ENCODE assay signal across 12 cellular contexts in the genomic region with DNA sequence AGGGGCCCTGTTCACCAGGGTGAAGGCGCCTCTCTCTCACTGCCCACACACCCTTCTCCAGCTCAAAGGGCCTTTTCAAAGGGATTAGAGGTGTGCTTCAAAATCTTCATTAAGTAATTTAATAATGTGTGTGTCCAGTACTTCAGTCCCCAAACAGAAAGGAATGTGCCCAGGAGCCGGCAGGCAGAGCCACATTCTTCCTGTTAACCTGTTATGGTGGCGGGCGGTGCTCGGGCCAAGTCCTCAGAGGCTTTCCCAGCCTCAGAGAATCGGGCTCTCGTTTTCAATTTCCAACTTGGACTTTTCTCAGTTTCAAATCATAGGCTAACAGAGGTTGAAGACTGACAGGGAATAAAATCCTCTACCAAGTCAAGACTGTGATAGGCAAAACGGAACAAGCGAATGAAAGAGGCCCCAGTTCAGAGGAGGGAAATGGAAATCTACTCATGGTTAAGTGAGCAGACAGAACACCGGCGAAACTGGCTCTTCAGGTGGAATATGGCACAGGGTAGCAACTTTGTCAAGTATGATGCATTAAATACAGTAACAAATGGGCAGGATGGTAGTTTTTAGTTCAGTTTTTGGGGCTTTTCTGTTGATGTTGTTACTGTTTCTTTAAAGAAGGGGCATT.
DNase-seq lines count a peak whose midpoint lies in the region; ATAC-seq lines count a peak whose summit lies in the region.
"Had no signal": no experiment of that assay in that cellular context is flagged by ENCODE, and none has a peak within 500 bp of the region (broad histone marks: within the 10 kb centered on the region; RNA-seq: fewer than 3 reads in every experiment).

No MANE protein-coding gene starts in this region.

- H3K4me1 Mint-ChIP-seq in T-helper 2 cell treated with Interferon-gamma antibody and Interleukin-4, amounts not matched to agents 5 μg/mL and 100 μg/mL, for 36 hours (ENCODE audit: low read depth) = peaks cover 60% of the 10 kb centered on the region
- peaks cover 62% of the 10 kb centered on the region for H3K4me1 Mint-ChIP-seq in activated naive CD8-positive, alpha-beta T cell treated with anti-CD3 and anti-CD28 coated beads, Interleukin-2, amount 10 ng/mL, durations not matched to agents 7 days and 5 days
- peaks cover 58% of the 10 kb centered on the region for H3K4me1 Mint-ChIP-seq in stimulated activated effector memory CD8-positive, alpha-beta T cell treated with anti-CD3 and anti-CD28 coated beads, Interleukin-12 subunit alpha, Interleukin-12 subunit beta, amount 100 ng/mL, for 72 hours

- no peak for ATAC-seq in activated naive CD8-positive, alpha-beta T cell treated with anti-CD3 and anti-CD28 coated beads, Interleukin-2, amount 10 ng/mL, durations not matched to agents 7 days and 5 days (ENCODE audit: low read depth)
- no peak for ATAC-seq in stimulated activated effector memory CD8-positive, alpha-beta T cell treated with anti-CD3 and anti-CD28 coated beads, Interleukin-12 subunit alpha, Interleukin-12 subunit beta, amount 100 ng/mL, for 72 hours
- ATAC-seq in HG02885 (IDR thresholded peaks at IDR 0.05; ENCODE audit: poor library complexity, unreplicated experiment) = no peak

- no peaks in the 10 kb centered on the region for H3K9me3 Mint-ChIP-seq in T-helper 2 cell treated with Interferon-gamma antibody and Interleukin-4, amounts not matched to agents 5 μg/mL and 100 μg/mL, for 36 hours
- H3K9me3 Mint-ChIP-seq in activated naive CD8-positive, alpha-beta T cell treated with anti-CD3 and anti-CD28 coated beads, Interleukin-2, amount 10 ng/mL, durations not matched to agents 7 days and 5 days = no peaks in the 10 kb centered on the region
- H3K9me3 Mint-ChIP-seq in stimulated activated effector memory CD8-positive, alpha-beta T cell treated with anti-CD3 and anti-CD28 coated beads, Interleukin-12 subunit alpha, Interleukin-12 subunit beta, amount 100 ng/mL, for 72 hours = no peaks in the 10 kb centered on the region

- POLR2A ChIA-PET in activated naive CD8-positive, alpha-beta T cell treated with anti-CD3 and anti-CD28 coated beads, Interleukin-2, amount 10 ng/mL, durations not matched to agents 7 days and 5 days (lab: Charles Lee) = no interaction called here

- peaks cover 9% of the 10 kb centered on the region for H3K36me3 Mint-ChIP-seq in T-helper 2 cell treated with Interferon-gamma antibody and Interleukin-4, amounts not matched to agents 5 μg/mL and 100 μg/mL, for 36 hours (ENCODE audit: low read depth)
- H3K36me3 Mint-ChIP-seq in activated naive CD8-positive, alpha-beta T cell treated with anti-CD3 and anti-CD28 coated beads, Interleukin-2, amount 10 ng/mL, durations not matched to agents 7 days and 5 days = peaks cover 3% of the 10 kb centered on the region
- no peaks in the 10 kb centered on the region for H3K36me3 Mint-ChIP-seq in stimulated activated effector memory CD8-positive, alpha-beta T cell treated with anti-CD3 and anti-CD28 coated beads, Interleukin-12 subunit alpha, Interleukin-12 subunit beta, amount 100 ng/mL, for 72 hours

- DNase-seq in T-helper 2 cell treated with Interferon-gamma antibody and Interleukin-4, amounts not matched to agents 5 μg/mL and 100 μg/mL, for 36 hours (ENCODE audit: low spot score) = no peak
- DNase-seq in T-helper 2 cell (no peak), iPS-NIHi11 (ENCODE audit: low spot score) (peak; percentile 38), AML-193 (lab: John Stamatoyannopoulos, UW) (no peak), AG20443 (ENCODE audit: low spot score) (no peak)
- DNase-seq in activated naive CD8-positive, alpha-beta T cell treated with anti-CD3 and anti-CD28 coated beads, Interleukin-2, amount 10 ng/mL, durations not matched to agents 7 days and 5 days = no peak
- peak in 1 of 2 donors; percentile 42 for DNase-seq in stimulated activated effector memory CD8-positive, alpha-beta T cell treated with anti-CD3 and anti-CD28 coated beads, Interleukin-12 subunit alpha, Interleukin-12 subunit beta, amount 100 ng/mL, for 72 hours (ENCODE audit: low spot score in 2 of 2)
- DNase-seq: activated effector memory CD4-positive, alpha-beta T cell treated with anti-CD3 and anti-CD28 coated beads, Interleukin-2, amount 50 U/mL, for 16 hours; NK-92 treated with Interleukin-12 subunit alpha and Interleukin-12 subunit beta, amount 100 ng/mL, for 24 hours; occipital lobe; T-helper 9 cell had no signal

- peak overlapping the region; percentile 24 for H3K27ac Mint-ChIP-seq in T-helper 2 cell treated with Interferon-gamma antibody and Interleukin-4, amounts not matched to agents 5 μg/mL and 100 μg/mL, for 36 hours
- H3K27ac Mint-ChIP-seq in activated naive CD8-positive, alpha-beta T cell treated with anti-CD3 and anti-CD28 coated beads, Interleukin-2, amount 10 ng/mL, durations not matched to agents 7 days and 5 days = no peak overlapping the region
- H3K27ac Mint-ChIP-seq in stimulated activated effector memory CD8-positive, alpha-beta T cell treated with anti-CD3 and anti-CD28 coated beads, Interleukin-12 subunit alpha, Interleukin-12 subunit beta, amount 100 ng/mL, for 72 hours = peak overlapping the region; percentile 70

- H3K27me3 Mint-ChIP-seq in T-helper 2 cell treated with Interferon-gamma antibody and Interleukin-4, amounts not matched to agents 5 μg/mL and 100 μg/mL, for 36 hours (ENCODE audit: low read depth) = no peaks in the 10 kb centered on the region
- H3K27me3 Mint-ChIP-seq in activated naive CD8-positive, alpha-beta T cell treated with anti-CD3 and anti-CD28 coated beads, Interleukin-2, amount 10 ng/mL, durations not matched to agents 7 days and 5 days = no peaks in the 10 kb centered on the region

- H3K4me3 Mint-ChIP-seq in T-helper 2 cell treated with Interferon-gamma antibody and Interleukin-4, amounts not matched to agents 5 μg/mL and 100 μg/mL, for 36 hours = no peak overlapping the region
- peak overlapping the region; percentile 3 for H3K4me3 Mint-ChIP-seq in activated naive CD8-positive, alpha-beta T cell treated with anti-CD3 and anti-CD28 coated beads, Interleukin-2, amount 10 ng/mL, durations not matched to agents 7 days and 5 days
- H3K4me3 Mint-ChIP-seq in stimulated activated effector memory CD8-positive, alpha-beta T cell treated with anti-CD3 and anti-CD28 coated beads, Interleukin-12 subunit alpha, Interleukin-12 subunit beta, amount 100 ng/mL, for 72 hours = peak overlapping the region; percentile 17
